ENCODE assay signal across 8 cellular contexts in genomic region chr6:52577022-52577777, GRCh38.
A peak's percentile ranks its signal among the peaks of the same experiment; 100 is the strongest.
DNase-seq lines count a peak whose midpoint lies in the region; ATAC-seq and TF ChIP-seq lines count a peak whose summit lies in the region.

TSS of gene TRAM2 (minus strand) at chr6:52577060. CDS start at chr6:52576915, 145 bp downstream.

- no peaks in the 10 kb centered on the region for H3K36me3 ChIP-seq in HUES48 (ENCODE audit: control insufficient read depth, insufficient read depth, low read length)
- H3K36me3 ChIP-seq in neuron (ENCODE audit: insufficient read depth, low read length), result peaks cover 3% of the 10 kb centered on the region

- peak; percentile 63 for TF ChIP-seq POLR2A in Raji (IDR thresholded peaks at IDR 0.05; ENCODE audit: insufficient read depth, low read depth, low read length)

- peak; percentile 59 for ATAC-seq in GM21390 (IDR thresholded peaks at IDR 0.05; ENCODE audit: unreplicated experiment)

- H2AFZ ChIP-seq in neuron (ENCODE audit: low read depth, low read length), result peak within 1 kb of the TSS; percentile 94

- no peak for TF ChIP-seq CTCF in foreskin fibroblast (IDR thresholded peaks at IDR 0.05; ENCODE audit: low read depth, low read length)

- peak within 1 kb of the TSS; percentile 91 for H3K9ac ChIP-seq in HUES48 (ENCODE audit: low read depth, low read length)

- H3K4me3 ChIP-seq in HUES48 (ENCODE audit: low read depth, low read length) (peak within 1 kb of the TSS; percentile 79), foreskin fibroblast (ENCODE audit: low read depth in 1 of 2, low read length in 2 of 2) (peak within 1 kb of the TSS; percentile 94), neuron (ENCODE audit: low read length) (peak within 1 kb of the TSS; percentile 67)

- no peaks in the 10 kb centered on the region for H3K9me3 ChIP-seq in HUES48 (ENCODE audit: control insufficient read depth, insufficient read depth, low read length)
- H3K9me3 ChIP-seq in neuron (ENCODE audit: low read length), result no peaks in the 10 kb centered on the region

- H3K4me1 ChIP-seq in HUES48 (ENCODE audit: control insufficient read depth, insufficient read depth, low read length) (peaks cover 34% of the 10 kb centered on the region), neuron (ENCODE audit: insufficient read depth, low read length) (peaks cover 33% of the 10 kb centered on the region)

- peak within 1 kb of the TSS; percentile 97 for H3K27ac ChIP-seq in HUES48 (ENCODE audit: low read depth, low read length)

- H3K27me3 ChIP-seq in HUES48 (ENCODE audit: control insufficient read depth, insufficient read depth, low read length), result no peaks in the 10 kb centered on the region
- no peaks in the 10 kb centered on the region for H3K27me3 ChIP-seq in neuron (ENCODE audit: insufficient read depth, low read length)

- DNase-seq in DMS114 treated with DMSO at 0.1 percent for 48 hours (lab: John Stamatoyannopoulos, UW; ENCODE audit: unreplicated experiment) (peak; percentile 55), activated gamma-delta T cell (lab: John Stamatoyannopoulos, UW) (peak; percentile 74), foreskin fibroblast (peak; percentile 83 to 94), stromal cell of bone marrow (ENCODE audit: low read depth) (peak; percentile 70)

Comparison
In these comparisons a context has a peak if more than half of its experiments do, and no peak if none do; other contexts are left out.
1. Peak in every context shown above with its lines: DNase-seq, ATAC-seq, H3K4me3 ChIP-seq and H3K27ac ChIP-seq.